20 cellular contexts compared by ENCODE assay signal in the genomic region with DNA sequence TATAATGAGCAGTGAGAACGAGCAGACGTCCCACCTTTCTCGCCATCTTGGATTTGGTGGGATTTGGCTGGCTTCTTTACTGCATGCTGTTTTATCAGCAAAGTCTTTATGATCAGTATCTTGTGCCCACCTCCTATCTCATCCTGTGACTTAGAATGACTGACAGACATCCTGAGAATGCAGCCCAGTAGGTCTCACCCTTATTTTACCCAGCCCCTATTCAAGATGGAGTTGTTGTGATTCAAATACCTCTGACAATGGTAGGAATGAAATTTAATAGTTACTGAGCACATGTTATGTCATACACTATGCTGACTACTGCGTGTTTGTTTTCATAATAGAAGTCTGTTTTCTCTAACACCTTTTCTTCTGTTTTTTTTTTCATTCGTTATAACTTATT. TPM values are rescaled to one million over a fixed set of nuclear protein-coding genes. Genes with fewer than 3 reads are reported as not detected.
DNase-seq lines count a peak whose midpoint lies in the region; ATAC-seq, FAIRE-seq and TF ChIP-seq lines count a peak whose summit lies in the region.
"Had no signal": no experiment of that assay in that cellular context is flagged by ENCODE, and none has a peak within 500 bp of the region (broad histone marks: within the 10 kb centered on the region; RNA-seq: fewer than 3 reads in every experiment).

No MANE protein-coding gene starts in this region.

- H3K79me2 ChIP-seq in DOHH2 (ENCODE audit: control insufficient read depth, low read length): peaks cover 49% of the 10 kb centered on the region

- no peak for FAIRE-seq in RCC 7860 (lab: Jason Lieb, UNC)
- FAIRE-seq: endothelial cell of umbilical vein had no signal

- H3K9me3 ChIP-seq in BLaER1 (no peaks in the 10 kb centered on the region), DOHH2 (ENCODE audit: control insufficient read depth, insufficient read depth, low read length) (no peaks in the 10 kb centered on the region), sigmoid colon (no peaks in the 10 kb centered on the region)
- H3K9me3 ChIP-seq in naive thymus-derived CD4-positive, alpha-beta T cell (ENCODE audit: control insufficient read depth in 2 of 3, low read length in 3 of 3): no peaks in the 10 kb centered on the region
- H3K9me3 ChIP-seq: uterus had no signal

- H3K4me1 ChIP-seq in BLaER1: peaks cover 24% of the 10 kb centered on the region
- H3K4me1 ChIP-seq in DOHH2 (ENCODE audit: control insufficient read depth, low read length): peaks cover 33% of the 10 kb centered on the region
- peaks cover 12 to 14% of the 10 kb centered on the region in 2 donors for H3K4me1 ChIP-seq in naive thymus-derived CD4-positive, alpha-beta T cell (ENCODE audit: control insufficient read depth in 2 of 2, insufficient read depth in 2 of 2, low read length in 2 of 2)
- H3K4me1 ChIP-seq in sigmoid colon: peaks cover 0 to 33% (median 16%) of the 10 kb centered on the region in 4 donors
- H3K4me1 ChIP-seq: uterus had no signal

- peak overlapping the region; percentile 11 for H3K4me3 Mint-ChIP-seq in activated B cell treated with CpG ODN at 0.5 μM for 24 hours
- H3K4me3 Mint-ChIP-seq in naive thymus-derived CD4-positive, alpha-beta T cell: peak overlapping the region in 9 of 10 donors; percentile 11 to 100 (median 51)
- H3K4me3 Mint-ChIP-seq: stimulated activated memory B cell treated with anti-CD40 and anti-IgM and Interleukin-4, amounts not matched to agents 10 μg/mL and 1 μg/mL and 100 μg/mL, for 72 hours had no signal

- no peaks in the 10 kb centered on the region for H3K27me3 Mint-ChIP-seq in activated B cell treated with CpG ODN at 0.5 μM for 24 hours
- H3K27me3 Mint-ChIP-seq in naive thymus-derived CD4-positive, alpha-beta T cell: no peaks in the 10 kb centered on the region
- H3K27me3 Mint-ChIP-seq: activated naive CD8-positive, alpha-beta T cell treated with anti-CD3 and anti-CD28 coated beads for 36 hours; stimulated activated memory B cell treated with anti-CD40 and anti-IgM and Interleukin-4, amounts not matched to agents 10 μg/mL and 1 μg/mL and 100 μg/mL, for 72 hours had no signal

- ATAC-seq in activated B cell treated with CpG ODN at 0.5 μM for 24 hours (ENCODE audit: low read depth): no peak
- no peak for ATAC-seq in naive thymus-derived CD4-positive, alpha-beta T cell
- ATAC-seq in GM21526 (IDR thresholded peaks at IDR 0.05; ENCODE audit: low FRiP score, unreplicated experiment): no peak
- ATAC-seq: right cardiac atrium; stimulated activated memory B cell treated with anti-CD40 and anti-IgM and Interleukin-4, amounts not matched to agents 10 μg/mL and 1 μg/mL and 100 μg/mL, for 72 hours had no signal

- TF ChIP-seq EP300 in sigmoid colon (IDR thresholded peaks at IDR 0.05): no peak

- no peaks in the 10 kb centered on the region for H3K9me2 ChIP-seq in DOHH2 (replicated peaks; ENCODE audit: control insufficient read depth, low read length)

- H3K36me3 Mint-ChIP-seq in activated B cell treated with CpG ODN at 0.5 μM for 24 hours (ENCODE audit: low read depth): peaks cover 21% of the 10 kb centered on the region
- peaks cover 0 to 10% (median 3%) of the 10 kb centered on the region in 5 donors for H3K36me3 Mint-ChIP-seq in naive thymus-derived CD4-positive, alpha-beta T cell

- no peaks in the 10 kb centered on the region for H3K27me3 ChIP-seq in BLaER1
- no peaks in the 10 kb centered on the region for H3K27me3 ChIP-seq in DOHH2 (ENCODE audit: control insufficient read depth, low read length)
- no peaks in the 10 kb centered on the region for H3K27me3 ChIP-seq in naive thymus-derived CD4-positive, alpha-beta T cell (ENCODE audit: control insufficient read depth in 2 of 2, insufficient read depth in 2 of 2, low read length in 2 of 2)
- no peaks in the 10 kb centered on the region for H3K27me3 ChIP-seq in sigmoid colon
- H3K27me3 ChIP-seq: uterus had no signal

- H3K4me3 ChIP-seq in BLaER1 (no peak overlapping the region), DOHH2 (ENCODE audit: low read length) (0 out of 2 replicates have a peak overlapping the region, but pooled peaks have one; percentile 77), sigmoid colon (no peak overlapping the region)
- H3K4me3 ChIP-seq in naive thymus-derived CD4-positive, alpha-beta T cell (ENCODE audit: low read length): no peak overlapping the region

- H3K27ac Mint-ChIP-seq in activated B cell treated with CpG ODN at 0.5 μM for 24 hours: no peak overlapping the region
- H3K27ac Mint-ChIP-seq in naive thymus-derived CD4-positive, alpha-beta T cell: no peak overlapping the region
- H3K27ac Mint-ChIP-seq: activated naive CD8-positive, alpha-beta T cell treated with anti-CD3 and anti-CD28 coated beads for 36 hours; stimulated activated memory B cell treated with anti-CD40 and anti-IgM and Interleukin-4, amounts not matched to agents 10 μg/mL and 1 μg/mL and 100 μg/mL, for 72 hours had no signal

- intact Hi-C loops in activated B cell treated with CpG ODN at 0.5 μM for 24 hours (cut with micrococcal nuclease) (loop anchor here (5.0 kb wide), 1 partner anchor 1208 kb away; a partner anchor contains a TSS), sigmoid colon (cut with DNase I) (loop anchor here (5.0 to 10.0 kb wide), 6 partner anchors 107 to 1381 kb away; a partner anchor contains a TSS)
- intact Hi-C loops in naive thymus-derived CD4-positive, alpha-beta T cell (cut with micrococcal nuclease): loop anchor here in 1 of 2 donors (5.0 kb wide), 1 partner anchor 1718 kb away; no protein-coding TSS in a partner anchor

- no peaks in the 10 kb centered on the region for H3K9me3 Mint-ChIP-seq in activated B cell treated with CpG ODN at 0.5 μM for 24 hours
- peaks cover 0 to 2% (median 0%) of the 10 kb centered on the region in 11 donors for H3K9me3 Mint-ChIP-seq in naive thymus-derived CD4-positive, alpha-beta T cell
- H3K9me3 Mint-ChIP-seq: activated naive CD8-positive, alpha-beta T cell treated with anti-CD3 and anti-CD28 coated beads for 36 hours; stimulated activated memory B cell treated with anti-CD40 and anti-IgM and Interleukin-4, amounts not matched to agents 10 μg/mL and 1 μg/mL and 100 μg/mL, for 72 hours had no signal

- H3K36me3 ChIP-seq in BLaER1: peaks cover 5% of the 10 kb centered on the region; the same call in 1 of the 2 replicates
- H3K36me3 ChIP-seq in DOHH2 (ENCODE audit: control insufficient read depth, low read length): peaks cover 11% of the 10 kb centered on the region
- no peaks in the 10 kb centered on the region for H3K36me3 ChIP-seq in naive thymus-derived CD4-positive, alpha-beta T cell (ENCODE audit: control insufficient read depth in 2 of 3, insufficient read depth in 3 of 3, low read length in 3 of 3)
- H3K36me3 ChIP-seq in sigmoid colon: no peaks in the 10 kb centered on the region
- H3K36me3 ChIP-seq: uterus had no signal

- DNase-seq in activated B cell treated with CpG ODN at 0.5 μM for 24 hours: no peak
- DNase-seq in naive thymus-derived CD4-positive, alpha-beta T cell: no peak
- DNase-seq in sigmoid colon: no peak
- DNase-seq in COR-L47 (lab: John Stamatoyannopoulos, UW): no peak
- no peak for DNase-seq in RCC 7860 (ENCODE audit: low spot score)
- DNase-seq: activated CD8-positive, alpha-beta memory T cell treated with anti-CD3 and anti-CD28 coated beads for 24 hours; activated naive CD8-positive, alpha-beta T cell treated with anti-CD3 and anti-CD28 coated beads for 36 hours; cerebellar nuclear complex; GDM1; NCI-H187 treated with DMSO at 0.1 percent for 48 hours; NCI-H748 treated with DMSO at 0.1 percent for 48 hours; right cardiac atrium; stimulated activated CD4-positive, alpha-beta T cell treated with anti-CD3 and anti-CD28 coated beads, Interleukin-4, amount 100 ng/mL, for 4 hours; uterus had no signal

- H4K20me1 ChIP-seq in BLaER1 (peaks cover 8% of the 10 kb centered on the region; the same call in 1 of the 2 replicates), DOHH2 (ENCODE audit: control insufficient read depth, insufficient read depth, low read depth, low read length) (no peaks in the 10 kb centered on the region; the same call in 1 of the 2 replicates)

- peaks cover 30% of the 10 kb centered on the region for H3K4me1 Mint-ChIP-seq in activated B cell treated with CpG ODN at 0.5 μM for 24 hours
- H3K4me1 Mint-ChIP-seq in naive thymus-derived CD4-positive, alpha-beta T cell: peaks cover 13 to 69% (median 48%) of the 10 kb centered on the region in 7 donors

- H3F3A ChIP-seq in DOHH2 (ENCODE audit: control insufficient read depth, insufficient read depth): no peaks in the 10 kb centered on the region

- TF ChIP-seq CTCF in DOHH2 (IDR thresholded peaks at IDR 0.05; ENCODE audit: low read depth, low read length, poor library complexity, severe bottlenecking) (no peak), activated B cell treated with CpG ODN at 0.5 μM for 24 hours (IDR thresholded peaks at IDR 0.05) (no peak), sigmoid colon (IDR thresholded peaks at IDR 0.05) (no peak)

- H3K9ac ChIP-seq in BLaER1: no peak overlapping the region

- no peak for TF ChIP-seq POLR2A in sigmoid colon (IDR thresholded peaks at IDR 0.05)

- 94 to 95% methylated on average over 5 of the region's 5 CpGs for WGBS in sigmoid colon, 2 donors

- POLR2A ChIA-PET in activated B cell treated with CpG ODN at 0.5 μM for 24 hours (lab: Charles Lee): no interaction called here
- POLR2A ChIA-PET in naive thymus-derived CD4-positive, alpha-beta T cell (lab: Charles Lee): no interaction called here

- H3K4me2 ChIP-seq in BLaER1 (peak overlapping the region; percentile 94), DOHH2 (ENCODE audit: low read length) (peak overlapping the region; percentile 78; the same call in 1 of the 2 replicates)

- CTCF ChIA-PET in activated B cell treated with CpG ODN at 0.5 μM for 24 hours (lab: Charles Lee): no interaction called here
- CTCF ChIA-PET in naive thymus-derived CD4-positive, alpha-beta T cell (lab: Charles Lee): no interaction called here

- no peak overlapping the region for H3K27ac ChIP-seq in BLaER1
- no peak overlapping the region for H3K27ac ChIP-seq in DOHH2 (ENCODE audit: low read depth, low read length)
- no peak overlapping the region for H3K27ac ChIP-seq in naive thymus-derived CD4-positive, alpha-beta T cell (ENCODE audit: low read depth, low read length)
- H3K27ac ChIP-seq in sigmoid colon: no peak overlapping the region
- H3K27ac ChIP-seq: C4-2B, uterus had no signal

RNA-seq across cellular contexts. Expression of a gene that starts 1.9 kb away (rescaled TPM):
- total RNA-seq in activated B cell treated with CpG ODN at 0.5 μM for 24 hours (6.3 and 7.4 TPM in 2 replicates), sigmoid colon (10 to 100 TPM; 14.4 to 22.2 (median 20.7) TPM)
- total RNA-seq in naive thymus-derived CD4-positive, alpha-beta T cell: 10 to 100 TPM in 2 of 5 experiments, 1 to 10 TPM in 3; 6.4 to 11.1 (median 7.5) TPM
- 1 to 10 TPM; 2.5 to 3.1 TPM for polyA plus RNA-seq in naive thymus-derived CD4-positive, alpha-beta T cell
- 1 to 10 TPM in 2 of 3 donors, under 1 TPM in 1; 0.46 to 2.6 (median 1.2) TPM for polyA plus RNA-seq in sigmoid colon

RNA-seq across cellular contexts. Expression of a gene that starts 2.1 kb away (rescaled TPM):
- total RNA-seq in activated B cell treated with CpG ODN at 0.5 μM for 24 hours (13.7 and 15.0 TPM in 2 replicates), sigmoid colon (10 to 100 TPM; 14.1 to 17.5 (median 15.9) TPM)
- total RNA-seq in naive thymus-derived CD4-positive, alpha-beta T cell: 10 to 100 TPM; 14.7 to 29.5 (median 19.5) TPM
- polyA plus RNA-seq in naive thymus-derived CD4-positive, alpha-beta T cell: 1 to 10 TPM; 4.4 to 7.5 TPM
- polyA plus RNA-seq in sigmoid colon: 1 to 10 TPM; 2.3 to 7.2 (median 5.1) TPM
